In the genomic region with DNA sequence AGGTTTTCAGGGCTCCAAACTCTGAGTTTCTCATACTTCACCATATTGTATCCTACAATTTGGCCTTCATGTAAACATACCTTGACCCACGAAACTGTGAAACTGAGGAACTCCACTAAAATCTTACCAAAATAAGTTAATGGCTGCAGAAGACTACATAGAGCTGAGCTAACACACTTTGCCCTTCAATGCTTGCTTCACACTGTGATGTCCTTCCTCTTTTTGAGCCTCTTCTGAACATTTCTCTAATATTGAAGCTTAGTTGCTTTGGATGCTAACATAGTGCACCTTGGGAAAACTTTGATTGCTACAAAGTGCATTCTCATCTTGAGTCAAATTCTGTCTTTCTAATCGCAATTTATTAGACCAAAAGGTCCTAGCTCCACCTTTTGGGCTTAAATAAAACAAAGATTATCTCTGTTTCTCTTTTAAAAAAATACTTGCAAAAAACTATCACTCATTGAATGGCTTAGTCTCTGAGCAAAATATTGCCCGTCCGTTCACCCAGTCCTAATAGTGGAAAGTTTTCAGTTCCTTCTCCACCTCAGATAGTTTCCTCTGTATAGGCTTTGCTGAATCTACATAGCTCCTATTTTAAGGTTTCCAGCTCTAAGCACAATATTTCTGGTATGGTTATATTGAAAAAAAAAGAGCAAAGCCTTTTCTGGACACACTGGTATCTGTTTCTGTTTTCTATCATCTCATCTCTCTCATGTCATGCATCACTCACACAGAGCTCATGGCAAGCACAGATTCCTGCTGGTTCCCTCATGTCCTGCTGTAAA, we compare ENCODE assay signal across 16 cellular contexts.
DNase-seq lines count a peak whose midpoint lies in the region; ATAC-seq, FAIRE-seq and TF ChIP-seq lines count a peak whose summit lies in the region.
"Had no signal": no experiment of that assay in that cellular context is flagged by ENCODE, and none has a peak within 500 bp of the region (broad histone marks: within the 10 kb centered on the region; RNA-seq: fewer than 3 reads in every experiment).

No MANE protein-coding gene starts in this region.

- H3K36me3 ChIP-seq in endothelial cell of umbilical vein (ENCODE audit: control insufficient read depth in 2 of 2, extremely low read depth in 1 of 2, insufficient read depth in 2 of 2, low read length in 2 of 2) (no peaks in the 10 kb centered on the region), adrenal gland (replicated peaks in 1 of 2) (no peaks in the 10 kb centered on the region), suprapubic skin (no peaks in the 10 kb centered on the region)

- CTCF ChIA-PET in endothelial cell of umbilical vein (lab: Charles Lee), result interaction anchor here (0.7 to 1.6 kb wide), 4 partner anchors 11 to 1017 kb away, joined by 3 to 7 read pairs (median 3); no protein-coding TSS in a partner anchor

- H3K9me3 ChIP-seq in endothelial cell of umbilical vein (replicated peaks; ENCODE audit: control insufficient read depth, insufficient read depth, low read length) (no peaks in the 10 kb centered on the region), adrenal gland (replicated peaks in 1 of 3) (no peaks in the 10 kb centered on the region), suprapubic skin (no peaks in the 10 kb centered on the region)

- no peak for DNase-seq in endothelial cell of umbilical vein (ENCODE audit: low read depth, low spot score)
- no peak for DNase-seq in adrenal gland
- no peak for DNase-seq in C1 segment of cervical spinal cord (lab: John Stamatoyannopoulos, UW)
- DNase-seq in DMS53 (lab: John Stamatoyannopoulos, UW), result no peak
- no peak for DNase-seq in suprapubic skin (ENCODE audit: low spot score in 2 of 2)
- DNase-seq: activated naive CD4-positive, alpha-beta T cell treated with anti-CD3 and anti-CD28 coated beads, Interleukin-2, amount 10 ng/mL, durations not matched to agents 7 days and 5 days; DMS 273 treated with DMSO at 0.1 percent for 48 hours; head of caudate nucleus; NCI-H1930; SHP77 treated with DMSO at 0.1 percent for 48 hours; stimulated activated CD4-positive, alpha-beta T cell treated with anti-CD3 and anti-CD28 coated beads, Interleukin-4, amount 100 ng/mL, for 1 hour; stimulated activated naive B cell treated with anti-CD40 and anti-IgM and Interleukin-4, amounts not matched to agents 10 μg/mL and 1 μg/mL and 100 μg/mL, for 72 hours had no signal

- TF ChIP-seq POLR2A in endothelial cell of umbilical vein (IDR thresholded peaks at IDR 0.05; ENCODE audit: low read depth, low read length) (no peak), adrenal gland (IDR thresholded peaks at IDR 0.05) (no peak), suprapubic skin (IDR thresholded peaks at IDR 0.05) (no peak)

- no peak overlapping the region for H2AFZ ChIP-seq in endothelial cell of umbilical vein (ENCODE audit: low read depth, low read length)

- H3K4me3 ChIP-seq in endothelial cell of umbilical vein (replicated peaks in 1 of 3; ENCODE audit: insufficient read depth in 1 of 3, low read depth in 1 of 3, low read length in 3 of 3), result no peak overlapping the region
- H3K4me3 ChIP-seq in adrenal gland, result no peak overlapping the region
- no peak overlapping the region for H3K4me3 ChIP-seq in suprapubic skin

- no peaks in the 10 kb centered on the region for H3K79me2 ChIP-seq in endothelial cell of umbilical vein (ENCODE audit: control insufficient read depth, insufficient read depth, low read length)

- no peaks in the 10 kb centered on the region for H3K4me1 ChIP-seq in endothelial cell of umbilical vein (ENCODE audit: control insufficient read depth, extremely low read depth, insufficient read depth, low read length)
- no peaks in the 10 kb centered on the region for H3K4me1 ChIP-seq in adrenal gland (replicated peaks in 1 of 2)
- no peaks in the 10 kb centered on the region for H3K4me1 ChIP-seq in suprapubic skin

- POLR2A ChIA-PET in endothelial cell of umbilical vein (lab: Charles Lee), result no interaction called here

- TF ChIP-seq EP300 in suprapubic skin (IDR thresholded peaks at IDR 0.05), result no peak

- peak; percentile 48 for FAIRE-seq in endothelial cell of umbilical vein (lab: Jason Lieb, UNC)
- FAIRE-seq: endometrium had no signal

- no peaks in the 10 kb centered on the region for H3K9me1 ChIP-seq in endothelial cell of umbilical vein (replicated peaks; ENCODE audit: control insufficient read depth, extremely low read depth, insufficient read depth, low read length)

- dilution Hi-C loops in endothelial cell of umbilical vein (cut with MboI; ENCODE audit: extremely low pct_ligation_motif_present, low sequenced_read_pairs), result no loop called here

- no peaks in the 10 kb centered on the region for H3K27me3 ChIP-seq in endothelial cell of umbilical vein (ENCODE audit: control insufficient read depth in 2 of 2, insufficient read depth in 2 of 2, low read length in 2 of 2)
- H3K27me3 ChIP-seq in adrenal gland, result no peaks in the 10 kb centered on the region
- no peaks in the 10 kb centered on the region for H3K27me3 ChIP-seq in suprapubic skin

- H3K27ac ChIP-seq in endothelial cell of umbilical vein (ENCODE audit: insufficient read depth, low read depth, low read length), result no peak overlapping the region
- H3K27ac ChIP-seq in adrenal gland, result no peak overlapping the region
- no peak overlapping the region for H3K27ac ChIP-seq in suprapubic skin

- no peak overlapping the region for H3K9ac ChIP-seq in endothelial cell of umbilical vein (replicated peaks; ENCODE audit: extremely low read depth, insufficient read depth, low read length)

- H3K4me2 ChIP-seq in endothelial cell of umbilical vein (ENCODE audit: insufficient read depth, low read length), result no peak overlapping the region

- WGBS in adrenal gland, 4 donors, result 57 to 74% (median 64%) methylated on average over 4 of the region's 4 CpGs
- WGBS in suprapubic skin, result 89% methylated on average over 4 of the region's 4 CpGs

- intact Hi-C loops in endothelial cell of umbilical vein (cut with micrococcal nuclease) (no loop called here), adrenal gland (cut with DNase I) (no loop called here)

- H4K20me1 ChIP-seq in endothelial cell of umbilical vein (replicated peaks; ENCODE audit: control insufficient read depth, extremely low read depth, insufficient read depth, low read length), result no peaks in the 10 kb centered on the region

- ATAC-seq in GM18499 (IDR thresholded peaks at IDR 0.05; ENCODE audit: insufficient read depth, unreplicated experiment), result peak; percentile 56
- peak; percentile 87 for ATAC-seq in GM21526 (IDR thresholded peaks at IDR 0.05; ENCODE audit: low FRiP score, unreplicated experiment)
- peak; percentile 73 for ATAC-seq in HG03095 (IDR thresholded peaks at IDR 0.05; ENCODE audit: unreplicated experiment)
- ATAC-seq: stimulated activated naive B cell treated with anti-CD40 and anti-IgM and Interleukin-4, amounts not matched to agents 10 μg/mL and 1 μg/mL and 100 μg/mL, for 72 hours had no signal

- no peak for TF ChIP-seq CTCF in endothelial cell of umbilical vein (IDR thresholded peaks at IDR 0.05; ENCODE audit: extremely low read depth in 1 of 2, insufficient read depth in 1 of 2, low read depth in 1 of 2, low read length in 2 of 2)
- no peak for TF ChIP-seq CTCF in adrenal gland (IDR thresholded peaks at IDR 0.05)
- TF ChIP-seq CTCF in suprapubic skin (IDR thresholded peaks at IDR 0.05), result no peak

- no TSS peak for BruUV-seq in endothelial cell of umbilical vein (replicated peaks; lab: Mats Ljungman, UMichigan)

TF ChIP-seq in endothelial cell of umbilical vein, 7 proteins besides CTCF, POLR2A, EP300 and RAD21:
- TF ChIP-seq GATA2 (IDR thresholded peaks at IDR 0.05; ENCODE audit: insufficient read depth, insufficient read length, low read depth, low read length) (no peak), FOS (IDR thresholded peaks at IDR 0.05; ENCODE audit: borderline replicate concordance, insufficient read depth, low read length) (no peak), MAX (IDR thresholded peaks at IDR 0.05; ENCODE audit: insufficient read depth, insufficient read length) (no peak), POLR2AphosphoS5 (IDR thresholded peaks at IDR 0.05; ENCODE audit: insufficient read depth, low read depth, low read length) (no peak), MYC (IDR thresholded peaks at IDR 0.05; ENCODE audit: low read depth, low read length) (no peak), JUN (IDR thresholded peaks at IDR 0.05; ENCODE audit: borderline replicate concordance, insufficient read depth, insufficient read length, low read depth) (no peak), EZH2 (IDR thresholded peaks at IDR 0.05; ENCODE audit: borderline replicate concordance, low read depth, low read length, severe bottlenecking) (no peak)
